ENCODE assay signal across 12 cellular contexts in genomic region chr11:128465946-128466688, GRCh38.
DNase-seq lines count a peak whose midpoint lies in the region; ATAC-seq and TF ChIP-seq lines count a peak whose summit lies in the region.
"Had no signal": no experiment of that assay in that cellular context is flagged by ENCODE, and none has a peak within 500 bp of the region (broad histone marks: within the 10 kb centered on the region; RNA-seq: fewer than 3 reads in every experiment).

No MANE protein-coding gene starts in this region.

- no peak overlapping the region for H3K4me3 ChIP-seq in SK-N-SH (ENCODE audit: low read depth in 2 of 2, low read length in 1 of 2)
- no peak overlapping the region for H3K4me3 ChIP-seq in right atrium auricular region

- CTCF ChIA-PET in SK-N-SH (lab: Yijun Ruan, JAX): no interaction called here
- CTCF ChIA-PET in activated CD8-positive, alpha-beta T cell treated with anti-CD3 and anti-CD28 coated beads, Interleukin-2, amount 10 ng/mL, durations not matched to agents 7 days and 5 days (lab: Charles Lee): interaction anchor here (1.1 to 9.4 kb wide), 18 partner anchors 9 to 295 kb away, joined by 3 to 118 read pairs (median 7); no protein-coding TSS in a partner anchor

- ATAC-seq in SK-N-SH treated with all-trans-retinoic acid at 6 μM for 48 hours: no peak
- peak; percentile 1 for ATAC-seq in activated CD8-positive, alpha-beta T cell treated with anti-CD3 and anti-CD28 coated beads, Interleukin-2, amount 10 ng/mL, durations not matched to agents 7 days and 5 days
- no peak for ATAC-seq in stimulated activated effector memory CD8-positive, alpha-beta T cell treated with anti-CD3 and anti-CD28 coated beads, Interleukin-12 subunit alpha, Interleukin-12 subunit beta, amount 100 ng/mL, for 72 hours

- TF ChIP-seq RAD21 in SK-N-SH (IDR thresholded peaks at IDR 0.05; ENCODE audit: low read length): no peak

- DNase-seq in SK-N-SH (no peak), right atrium auricular region (ENCODE audit: low spot score) (no peak), MV-4-11 (lab: John Stamatoyannopoulos, UW) (no peak), AML-193 (lab: John Stamatoyannopoulos, UW) (no peak)
- DNase-seq in activated CD8-positive, alpha-beta T cell treated with anti-CD3 and anti-CD28 coated beads, Interleukin-2, amount 10 ng/mL, durations not matched to agents 7 days and 5 days: peak; percentile 32
- peak in 1 of 2 donors; percentile 55 for DNase-seq in stimulated activated effector memory CD8-positive, alpha-beta T cell treated with anti-CD3 and anti-CD28 coated beads, Interleukin-12 subunit alpha, Interleukin-12 subunit beta, amount 100 ng/mL, for 72 hours (ENCODE audit: low spot score in 2 of 2)
- no peak for DNase-seq in effector CD8-positive, alpha-beta T cell (lab: John Stamatoyannopoulos, UW)
- DNase-seq: dermis blood vessel endothelial cell, hippocampal formation, NCI-H1417 treated with DMSO at 0.1 percent for 48 hours had no signal

- H3K9me2 ChIP-seq in SK-N-SH: no peaks in the 10 kb centered on the region

- TF ChIP-seq EP300 in SK-N-SH (IDR thresholded peaks at IDR 0.05; ENCODE audit: borderline replicate concordance in 1 of 2, low read depth in 1 of 2, low read length in 1 of 2): no peak

- peaks cover 79% of the 10 kb centered on the region for H3K79me2 ChIP-seq in SK-N-SH (ENCODE audit: insufficient read depth)

- H3K4me1 ChIP-seq in SK-N-SH (ENCODE audit: control insufficient read depth in 1 of 2, insufficient read depth in 2 of 2, low read depth in 1 of 2, low read length in 1 of 2) (peaks cover 16 to 36% of the 10 kb centered on the region in 2 experiments), right atrium auricular region (peaks cover 0 to 74% of the 10 kb centered on the region in 2 donors)

- H3K9me3 Mint-ChIP-seq in activated CD8-positive, alpha-beta T cell treated with anti-CD3 and anti-CD28 coated beads, Interleukin-2, amount 10 ng/mL, durations not matched to agents 7 days and 5 days (ENCODE audit: insufficient read depth): no peaks in the 10 kb centered on the region
- no peaks in the 10 kb centered on the region for H3K9me3 Mint-ChIP-seq in stimulated activated effector memory CD8-positive, alpha-beta T cell treated with anti-CD3 and anti-CD28 coated beads, Interleukin-12 subunit alpha, Interleukin-12 subunit beta, amount 100 ng/mL, for 72 hours

- POLR2A ChIA-PET in SK-N-SH (lab: Yijun Ruan, JAX): no interaction called here
- POLR2A ChIA-PET in activated CD8-positive, alpha-beta T cell treated with anti-CD3 and anti-CD28 coated beads, Interleukin-2, amount 10 ng/mL, durations not matched to agents 7 days and 5 days (lab: Charles Lee): interaction anchor here (0.5 to 1.9 kb wide), 13 partner anchors 14 to 175 kb away, joined by 3 to 8 read pairs (median 4); no protein-coding TSS in a partner anchor

- no peak for TF ChIP-seq CTCF in SK-N-SH (IDR thresholded peaks at IDR 0.05)
- TF ChIP-seq CTCF in right atrium auricular region (IDR thresholded peaks at IDR 0.05): no peak

- no peaks in the 10 kb centered on the region for H3K9me3 ChIP-seq in SK-N-SH
- H3K9me3 ChIP-seq in right atrium auricular region: no peaks in the 10 kb centered on the region

- H3K36me3 ChIP-seq in SK-N-SH (replicated peaks in 1 of 2; ENCODE audit: control insufficient read depth in 1 of 2, insufficient read depth in 2 of 2, low read length in 1 of 2) (peaks cover 41 to 58% of the 10 kb centered on the region in 2 experiments), right atrium auricular region (peaks cover 16% of the 10 kb centered on the region)

- no peaks in the 10 kb centered on the region for H4K20me1 ChIP-seq in SK-N-SH (ENCODE audit: insufficient read depth)

- H3K9ac ChIP-seq in SK-N-SH: peak overlapping the region; percentile 56; the same call in 1 of the 2 replicates

- H3K4me3 Mint-ChIP-seq in activated CD8-positive, alpha-beta T cell treated with anti-CD3 and anti-CD28 coated beads, Interleukin-2, amount 10 ng/mL, durations not matched to agents 7 days and 5 days: peak overlapping the region; percentile 58
- H3K4me3 Mint-ChIP-seq in stimulated activated effector memory CD8-positive, alpha-beta T cell treated with anti-CD3 and anti-CD28 coated beads, Interleukin-12 subunit alpha, Interleukin-12 subunit beta, amount 100 ng/mL, for 72 hours: peak overlapping the region; percentile 71

- peaks cover 97% of the 10 kb centered on the region for H3K4me1 Mint-ChIP-seq in activated CD8-positive, alpha-beta T cell treated with anti-CD3 and anti-CD28 coated beads, Interleukin-2, amount 10 ng/mL, durations not matched to agents 7 days and 5 days (ENCODE audit: low read depth)
- H3K4me1 Mint-ChIP-seq in stimulated activated effector memory CD8-positive, alpha-beta T cell treated with anti-CD3 and anti-CD28 coated beads, Interleukin-12 subunit alpha, Interleukin-12 subunit beta, amount 100 ng/mL, for 72 hours: peaks cover 99% of the 10 kb centered on the region

- H3K4me2 ChIP-seq in SK-N-SH: no peak overlapping the region

- peaks cover 97% of the 10 kb centered on the region for H3K36me3 Mint-ChIP-seq in activated CD8-positive, alpha-beta T cell treated with anti-CD3 and anti-CD28 coated beads, Interleukin-2, amount 10 ng/mL, durations not matched to agents 7 days and 5 days (ENCODE audit: low read depth)
- H3K36me3 Mint-ChIP-seq in stimulated activated effector memory CD8-positive, alpha-beta T cell treated with anti-CD3 and anti-CD28 coated beads, Interleukin-12 subunit alpha, Interleukin-12 subunit beta, amount 100 ng/mL, for 72 hours: peaks cover 100% of the 10 kb centered on the region

- H2AFZ ChIP-seq in SK-N-SH (ENCODE audit: low read depth): no peak overlapping the region

- WGBS in SK-N-SH (ENCODE audit: low lambda C conversion rate): 97% methylated on average over 14 of the region's 15 CpGs

- H3K27ac ChIP-seq in SK-N-SH (ENCODE audit: low read depth in 2 of 2, low read length in 1 of 2): peak overlapping the region in 1 of 2 experiments; percentile 99; a peak in 2 of 4 replicates
- peak overlapping the region; percentile 60 to 79 for H3K27ac ChIP-seq in right atrium auricular region
- H3K27ac ChIP-seq: 22Rv1 had no signal

- H3K27me3 ChIP-seq in SK-N-SH (ENCODE audit: insufficient read depth) (no peaks in the 10 kb centered on the region), right atrium auricular region (no peaks in the 10 kb centered on the region)

- H3K27me3 Mint-ChIP-seq in activated CD8-positive, alpha-beta T cell treated with anti-CD3 and anti-CD28 coated beads, Interleukin-2, amount 10 ng/mL, durations not matched to agents 7 days and 5 days (ENCODE audit: low read depth): no peaks in the 10 kb centered on the region

- H3F3A ChIP-seq in SK-N-SH (replicated peaks; ENCODE audit: insufficient read depth): peaks cover 38% of the 10 kb centered on the region

- H3K27ac Mint-ChIP-seq in activated CD8-positive, alpha-beta T cell treated with anti-CD3 and anti-CD28 coated beads, Interleukin-2, amount 10 ng/mL, durations not matched to agents 7 days and 5 days: peak overlapping the region; percentile 91
- H3K27ac Mint-ChIP-seq in stimulated activated effector memory CD8-positive, alpha-beta T cell treated with anti-CD3 and anti-CD28 coated beads, Interleukin-12 subunit alpha, Interleukin-12 subunit beta, amount 100 ng/mL, for 72 hours: peak overlapping the region; percentile 96

TF ChIP-seq in SK-N-SH, 30 proteins besides CTCF, POLR2A, EP300 and RAD21:
- TF ChIP-seq FOSL2 (IDR thresholded peaks at IDR 0.05; ENCODE audit: borderline replicate concordance, low read depth): no peak
- no peak for TF ChIP-seq ELF1 (IDR thresholded peaks at IDR 0.05)
- TF ChIP-seq RFX5 (IDR thresholded peaks at IDR 0.05; ENCODE audit: low read length): no peak
- no peak for TF ChIP-seq GABPA (IDR thresholded peaks at IDR 0.05; ENCODE audit: low read depth)
- no peak for TF ChIP-seq FOXM1 (IDR thresholded peaks at IDR 0.05; ENCODE audit: low read depth)

TF ChIP-seq in SK-N-SH treated with all-trans-retinoic acid at 6 μM for 48 hours, 23 proteins besides CTCF, POLR2A, EP300 and RAD21 (continues in another document):
- TF ChIP-seq TSHZ2 (CRISPR knock-in tag; IDR thresholded peaks at IDR 0.05) (no peak), ZNF565 (CRISPR knock-in tag; conservative IDR thresholded peaks at IDR 0.05; ENCODE audit: low read depth) (no peak), TOX (CRISPR knock-in tag; IDR thresholded peaks at IDR 0.05; ENCODE audit: borderline replicate concordance) (no peak), CSDC2 (CRISPR knock-in tag; IDR thresholded peaks at IDR 0.05) (no peak), CREB5 (CRISPR knock-in tag; IDR thresholded peaks at IDR 0.05; ENCODE audit: low read depth) (no peak), ZFP30 (CRISPR knock-in tag; IDR thresholded peaks at IDR 0.05) (no peak)
